In genomic region chr17:4710693-4711634, GRCh38 we compare ENCODE assay signal across 1 cellular context.
TF ChIP-seq lines count a peak whose summit lies in the region.

No MANE protein-coding gene starts in this region.

TF ChIP-seq in endothelial cell of umbilical vein, 7 proteins besides CTCF, POLR2A, EP300 and RAD21:
- TF ChIP-seq POLR2AphosphoS5 (IDR thresholded peaks at IDR 0.05; ENCODE audit: insufficient read depth, low read depth, low read length) (no peak), MAX (IDR thresholded peaks at IDR 0.05; ENCODE audit: insufficient read depth, insufficient read length) (no peak), JUN (IDR thresholded peaks at IDR 0.05; ENCODE audit: borderline replicate concordance, insufficient read depth, insufficient read length, low read depth) (no peak), FOS (IDR thresholded peaks at IDR 0.05; ENCODE audit: borderline replicate concordance, insufficient read depth, low read length) (no peak), MYC (IDR thresholded peaks at IDR 0.05; ENCODE audit: low read depth, low read length) (no peak)
TF ChIP-seq in endothelial cell of umbilical vein: peak in this region for 0.
